11 cellular contexts compared by ENCODE assay signal in genomic region chr10:79424221-79425073, GRCh38. TPM values are rescaled to one million over a fixed set of nuclear protein-coding genes. Genes with fewer than 3 reads are reported as not detected.
DNase-seq lines count a peak whose midpoint lies in the region; ATAC-seq and TF ChIP-seq lines count a peak whose summit lies in the region.
"Had no signal": no experiment of that assay in that cellular context is flagged by ENCODE, and none has a peak within 500 bp of the region (broad histone marks: within the 10 kb centered on the region; RNA-seq: fewer than 3 reads in every experiment).

No MANE protein-coding gene starts in this region.

- peaks cover 39% of the 10 kb centered on the region for H3K4me1 Mint-ChIP-seq in brain
- H3K4me1 Mint-ChIP-seq in stimulated activated effector memory CD8-positive, alpha-beta T cell treated with anti-CD3 and anti-CD28 coated beads, Interleukin-12 subunit alpha, Interleukin-12 subunit beta, amount 100 ng/mL, for 72 hours: no peaks in the 10 kb centered on the region

- intact Hi-C loops in IMR-90 (cut with micrococcal nuclease): no loop called here

- TF ChIP-seq CTCF in IMR-90 (conservative IDR thresholded peaks at IDR 0.05; ENCODE audit: low read depth, low read length) (no peak), brain (conservative IDR thresholded peaks at IDR 0.05) (no peak), liver (IDR thresholded peaks at IDR 0.05; ENCODE audit: low read depth, low read length, missing input control) (no peak)

- TF ChIP-seq RAD21 in IMR-90 (IDR thresholded peaks at IDR 0.05; ENCODE audit: low read length): no peak
- TF ChIP-seq RAD21 in liver (IDR thresholded peaks at IDR 0.05): peak; percentile 35 to 68

- peak overlapping the region; percentile 72 for H3K4ac ChIP-seq in IMR-90 (ENCODE audit: low read depth, low read length)

- peak overlapping the region; percentile 48 for H3K4me2 ChIP-seq in IMR-90 (ENCODE audit: low read depth, low read length)

- H4K20me1 ChIP-seq in IMR-90 (ENCODE audit: insufficient read depth, low read length): peaks cover 30% of the 10 kb centered on the region; the same call in 1 of the 2 replicates

- no peaks in the 10 kb centered on the region for H3K27me3 ChIP-seq in IMR-90 (ENCODE audit: control insufficient read depth, insufficient read depth, low read length)
- H3K27me3 ChIP-seq in liver (ENCODE audit: control insufficient read depth in 4 of 4, insufficient read depth in 4 of 4, low read length in 3 of 4): no peaks in the 10 kb centered on the region

- POLR2A ChIA-PET in IMR-90 (lab: Charles Lee; ENCODE audit: unreplicated experiment): no interaction called here

- TF ChIP-seq POLR2A in IMR-90 (IDR thresholded peaks at IDR 0.05; ENCODE audit: low read depth, low read length): no peak

- peak overlapping the region; percentile 63 for H2AFZ ChIP-seq in IMR-90 (replicated peaks; ENCODE audit: low read length, poor library complexity)

- H3K14ac ChIP-seq in IMR-90 (replicated peaks; ENCODE audit: low read depth, low read length): peak overlapping the region; percentile 54; the same call in 1 of the 2 replicates

- H3K9me3 Mint-ChIP-seq in brain: peaks cover 0 to 7% (median 0%) of the 10 kb centered on the region in 5 experiments
- peaks cover 3% of the 10 kb centered on the region for H3K9me3 Mint-ChIP-seq in stimulated activated effector memory CD8-positive, alpha-beta T cell treated with anti-CD3 and anti-CD28 coated beads, Interleukin-12 subunit alpha, Interleukin-12 subunit beta, amount 100 ng/mL, for 72 hours

- H3K36me3 ChIP-seq in IMR-90 (ENCODE audit: control insufficient read depth, insufficient read depth, low read length) (peaks cover 30% of the 10 kb centered on the region), liver (ENCODE audit: control insufficient read depth in 4 of 4, insufficient read depth in 3 of 4, low read depth in 1 of 4, low read length in 3 of 4) (peaks cover 0 to 5% (median 2%) of the 10 kb centered on the region in 4 donors)

- peak overlapping the region; percentile 84; the same call in 1 of the 2 replicates for H2AK5ac ChIP-seq in IMR-90 (ENCODE audit: low read depth, low read length)

- H3K9ac ChIP-seq in IMR-90 (ENCODE audit: low read depth, low read length) (no peak overlapping the region), liver (ENCODE audit: low read depth in 1 of 2, low read length in 2 of 2) (peak overlapping the region in 1 of 2 donors; percentile 69)

- H3K4me3 ChIP-seq in IMR-90 (ENCODE audit: insufficient read depth, low read depth, low read length) (no peak overlapping the region), liver (ENCODE audit: low read depth in 1 of 3, low read length in 3 of 3) (peak overlapping the region; percentile 29 to 86 (median 68))

- peak overlapping the region in 4 of 5 experiments; percentile 2 to 96 (median 57) for H3K27ac Mint-ChIP-seq in brain
- peak overlapping the region; percentile 14 for H3K27ac Mint-ChIP-seq in stimulated activated effector memory CD8-positive, alpha-beta T cell treated with anti-CD3 and anti-CD28 coated beads, Interleukin-12 subunit alpha, Interleukin-12 subunit beta, amount 100 ng/mL, for 72 hours

- CTCF ChIA-PET in IMR-90 (lab: Yijun Ruan, JAX): interaction anchor here (0.9 to 1.7 kb wide), 2 partner anchors 17 to 25 kb away, joined by 3 to 4 read pairs; no protein-coding TSS in a partner anchor

- H2BK20ac ChIP-seq in IMR-90 (ENCODE audit: low read depth, low read length): peak overlapping the region; percentile 34; the same call in 1 of the 2 replicates

- peak overlapping the region; percentile 79; the same call in 1 of the 2 replicates for H3K27ac ChIP-seq in IMR-90 (ENCODE audit: insufficient read depth, low read length)
- peak overlapping the region; percentile 89 to 96 for H3K27ac ChIP-seq in liver (ENCODE audit: low read depth in 1 of 2, low read length in 2 of 2)

- H3K27me3 Mint-ChIP-seq in brain: no peaks in the 10 kb centered on the region

- peaks cover 41% of the 10 kb centered on the region for H3K9me1 ChIP-seq in IMR-90 (ENCODE audit: insufficient read depth, low read length)

- peaks cover 34% of the 10 kb centered on the region for H3K36me3 Mint-ChIP-seq in brain
- no peaks in the 10 kb centered on the region for H3K36me3 Mint-ChIP-seq in stimulated activated effector memory CD8-positive, alpha-beta T cell treated with anti-CD3 and anti-CD28 coated beads, Interleukin-12 subunit alpha, Interleukin-12 subunit beta, amount 100 ng/mL, for 72 hours

- H3K56ac ChIP-seq in IMR-90 (ENCODE audit: extremely low read depth, insufficient read depth, low read length): no peak overlapping the region

- H3K23ac ChIP-seq in IMR-90 (ENCODE audit: low read depth, low read length): peak overlapping the region; percentile 71

- peak overlapping the region in 1 of 2 experiments; percentile 78; a peak in 2 of 4 replicates for H4K8ac ChIP-seq in IMR-90 (ENCODE audit: low read depth in 2 of 2, low read length in 2 of 2)

- H4K5ac ChIP-seq in IMR-90 (ENCODE audit: low read depth, low read length): peak overlapping the region; percentile 68

- peak overlapping the region; percentile 25; the same call in 1 of the 3 replicates for H2BK15ac ChIP-seq in IMR-90 (ENCODE audit: low read depth, low read length)

- peak; percentile 51 for ATAC-seq in IMR-90 (ENCODE audit: low read depth)
- ATAC-seq in stimulated activated effector memory CD8-positive, alpha-beta T cell treated with anti-CD3 and anti-CD28 coated beads, Interleukin-12 subunit alpha, Interleukin-12 subunit beta, amount 100 ng/mL, for 72 hours: no peak

- H3K79me1 ChIP-seq in IMR-90 (ENCODE audit: low read depth in 1 of 2, low read length in 2 of 2): peaks cover 35 to 65% of the 10 kb centered on the region in 2 experiments

- peak overlapping the region; percentile 66; the same call in 1 of the 2 replicates for H3K18ac ChIP-seq in IMR-90 (ENCODE audit: low read depth, low read length)

- H3K9me3 ChIP-seq in IMR-90 (ENCODE audit: control insufficient read depth, insufficient read depth, low read length) (no peaks in the 10 kb centered on the region), liver (ENCODE audit: control insufficient read depth in 4 of 4, low read length in 3 of 4) (no peaks in the 10 kb centered on the region)

- H3K4me3 Mint-ChIP-seq in brain: peak overlapping the region in 1 of 5 experiments; percentile 39
- H3K4me3 Mint-ChIP-seq in stimulated activated effector memory CD8-positive, alpha-beta T cell treated with anti-CD3 and anti-CD28 coated beads, Interleukin-12 subunit alpha, Interleukin-12 subunit beta, amount 100 ng/mL, for 72 hours: no peak overlapping the region

- peak; percentile 52 for DNase-seq in IMR-90
- DNase-seq in stimulated activated effector memory CD8-positive, alpha-beta T cell treated with anti-CD3 and anti-CD28 coated beads, Interleukin-12 subunit alpha, Interleukin-12 subunit beta, amount 100 ng/mL, for 72 hours (ENCODE audit: low spot score in 2 of 2): no peak
- no peak for DNase-seq in hepatic stellate cell (ENCODE audit: low spot score)
- no peak for DNase-seq in middle frontal gyrus (ENCODE audit: extremely low spot score, low spot score)
- DNase-seq in ACHN: no peak
- no peak for DNase-seq in NCI-H128 (lab: John Stamatoyannopoulos, UW; ENCODE audit: unreplicated experiment)
- DNase-seq: activated CD8-positive, alpha-beta memory T cell treated with anti-CD3 and anti-CD28 coated beads, Interleukin-2, amount 50 U/mL, for 48 hours; stimulated activated CD4-positive, alpha-beta T cell treated with anti-CD3 and anti-CD28 coated beads, Interleukin-12 subunit alpha, Interleukin-12 subunit beta, amount 100 ng/mL, for 4 hours; SW 1271 had no signal

- H2BK5ac ChIP-seq in IMR-90 (ENCODE audit: low read depth, low read length, poor library complexity, severe bottlenecking): peak overlapping the region; percentile 77

- no TSS peak for BruUV-seq in IMR-90 (replicated peaks; lab: Mats Ljungman, UMichigan)

- H4K91ac ChIP-seq in IMR-90 (ENCODE audit: insufficient read depth, low read depth, low read length): peak overlapping the region; percentile 66

- dilution Hi-C loops in IMR-90 (cut with HindIII; ENCODE audit: low sequenced_read_pairs, unreplicated experiment): no loop called here

- in situ Hi-C loops in IMR-90 (cut with MboI; ENCODE audit: low sequenced_read_pairs) (no loop called here), ACHN (cut with HindIII; ENCODE audit: low pct_ligation_motif_present, low pct_unique_long_range_greater_than_20kb, low sequenced_read_pairs) (no loop called here)

- peak overlapping the region; percentile 73 for H2BK120ac ChIP-seq in IMR-90 (ENCODE audit: low read depth, low read length)

- WGBS in IMR-90 (ENCODE audit: extremely low coverage in 2 of 2, insufficient read length in 1 of 2), 2 experiments: 68% methylated on average over 7 of the region's 11 CpGs; no CpG with 5 or more reads in 1 of the 2 experiments
- WGBS in liver: 23% methylated on average over 11 of the region's 11 CpGs

- H3K4me1 ChIP-seq in IMR-90 (ENCODE audit: control insufficient read depth, insufficient read depth, low read length) (peaks cover 45% of the 10 kb centered on the region), liver (ENCODE audit: control insufficient read depth in 4 of 4, insufficient read depth in 4 of 4, low read length in 3 of 4) (peaks cover 19 to 45% (median 36%) of the 10 kb centered on the region in 4 donors)

- H2AK9ac ChIP-seq in IMR-90 (replicated peaks; ENCODE audit: low read depth, low read length, poor library complexity): peak overlapping the region; percentile 63

TF ChIP-seq in IMR-90, 13 proteins besides CTCF, POLR2A, EP300 and RAD21 (continues in another document):
- no peak for TF ChIP-seq MXI1 (IDR thresholded peaks at IDR 0.05; ENCODE audit: borderline replicate concordance, low read depth, low read length)

TF ChIP-seq in liver, 16 proteins besides CTCF, POLR2A, EP300 and RAD21 (continues in another document):
- TF ChIP-seq YY1 (IDR thresholded peaks at IDR 0.05) (peak; percentile 69), ATF3 (IDR thresholded peaks at IDR 0.05) (peak; percentile 62), FOXA1 (IDR thresholded peaks at IDR 0.05) (peak; percentile 90), HNF4G (IDR thresholded peaks at IDR 0.05) (peak; percentile 82), MAX (IDR thresholded peaks at IDR 0.05) (peak; percentile 95), RXRA (IDR thresholded peaks at IDR 0.05) (peak; percentile 87 to 91), FOXA2 (IDR thresholded peaks at IDR 0.05) (peak; percentile 87)

RNA-seq across cellular contexts. Expression of gene ZCCHC24, which starts 21.0 kb away (rescaled TPM):
- total RNA-seq in IMR-90 (2012; rRNA removed) (12.2 and 15.1 TPM in 2 replicates), liver (10 to 100 TPM in 1 of 2 donors, 1 to 10 TPM in 1; 7.8 to 23.9 TPM)
- polyA plus RNA-seq in IMR-90 (2012; rRNA removed) (25.9 and 29.9 TPM in 2 replicates), brain (ENCODE audit: insufficient read depth, low read depth, low replicate concordance) (38.1 TPM), liver (10 to 100 TPM; 13.2 to 16.4 TPM)
- 19.8 and 29.3 TPM in 2 replicates for polyA plus RNA-seq in IMR-90 (2012; cell fraction: cytosol; rRNA removed)
- 22.4 and 28.3 TPM in 2 replicates for polyA plus RNA-seq in IMR-90 (2012; cell fraction: nucleus; rRNA removed; ENCODE audit: low replicate concordance)
